Comparison of ENCODE assay signal across 29 cellular contexts in genomic region chr12:91239497-91239896, GRCh38. TPM values are rescaled to one million over a fixed set of nuclear protein-coding genes. Genes with fewer than 3 reads are reported as not detected.
DNase-seq lines count a peak whose midpoint lies in the region; ATAC-seq and TF ChIP-seq lines count a peak whose summit lies in the region.
"Had no signal": no experiment of that assay in that cellular context is flagged by ENCODE, and none has a peak within 500 bp of the region (broad histone marks: within the 10 kb centered on the region; RNA-seq: fewer than 3 reads in every experiment).

No MANE protein-coding gene starts in this region.

- H2AK5ac ChIP-seq in mesenchymal stem cell (ENCODE audit: low read length, severe bottlenecking): no peak overlapping the region

- no peak overlapping the region for H2BK12ac ChIP-seq in mesenchymal stem cell (ENCODE audit: low read length in 2 of 2)

- H3K9me3 ChIP-seq in gastroesophageal sphincter (peaks cover 0 to 4% (median 0%) of the 10 kb centered on the region in 3 donors), mesenchymal stem cell (ENCODE audit: control insufficient read depth, low read length) (no peaks in the 10 kb centered on the region), suprapubic skin (no peaks in the 10 kb centered on the region)
- H3K9me3 ChIP-seq: HAP-1, lower lobe of right lung, testis had no signal

- H4K91ac ChIP-seq in mesenchymal stem cell (ENCODE audit: low read length): no peak overlapping the region

- TF ChIP-seq EP300 in gastroesophageal sphincter (IDR thresholded peaks at IDR 0.05) (no peak), suprapubic skin (IDR thresholded peaks at IDR 0.05) (no peak)

- H2BK5ac ChIP-seq in mesenchymal stem cell (ENCODE audit: low read depth, low read length, poor library complexity, severe bottlenecking): no peak overlapping the region

- no peaks in the 10 kb centered on the region for H3K27me3 ChIP-seq in gastroesophageal sphincter
- H3K27me3 ChIP-seq in mesenchymal stem cell (ENCODE audit: control insufficient read depth in 1 of 2, insufficient read depth in 1 of 2, low read length in 2 of 2): no peaks in the 10 kb centered on the region
- no peaks in the 10 kb centered on the region for H3K27me3 ChIP-seq in suprapubic skin
- H3K27me3 ChIP-seq: dorsolateral prefrontal cortex, testis had no signal

- peak overlapping the region; percentile 72 for H3K9ac ChIP-seq in mesenchymal stem cell (ENCODE audit: low read length)

- no peak overlapping the region for H2AFZ ChIP-seq in mesenchymal stem cell (ENCODE audit: low read depth, low read length)

- peaks cover 0 to 13% (median 0%) of the 10 kb centered on the region in 3 donors for H3K4me1 ChIP-seq in gastroesophageal sphincter
- no peaks in the 10 kb centered on the region for H3K4me1 ChIP-seq in mesenchymal stem cell (ENCODE audit: control insufficient read depth, insufficient read depth, low read depth, low read length)
- H3K4me1 ChIP-seq in suprapubic skin: peaks cover 3% of the 10 kb centered on the region
- H3K4me1 ChIP-seq: HAP-1, lower lobe of right lung, testis had no signal

- H4K8ac ChIP-seq in mesenchymal stem cell (ENCODE audit: low read length): no peak overlapping the region

- H2BK15ac ChIP-seq in mesenchymal stem cell (ENCODE audit: low read depth, poor library complexity, severe bottlenecking): no peak overlapping the region

- no peak overlapping the region for H2BK120ac ChIP-seq in mesenchymal stem cell (ENCODE audit: low read depth, low read length)

- TF ChIP-seq CTCF in gastroesophageal sphincter (IDR thresholded peaks at IDR 0.05): no peak
- TF ChIP-seq CTCF in suprapubic skin (IDR thresholded peaks at IDR 0.05): no peak

- DNase-seq in amniotic epithelial cell (ENCODE audit: low read depth) (peak; percentile 29), mesenchymal stem cell (no peak), suprapubic skin (ENCODE audit: low spot score in 2 of 2) (no peak), NCI-H524 treated with DMSO at 0.1 percent for 48 hours (lab: John Stamatoyannopoulos, UW) (no peak), NCI-H2196 treated with DMSO at 0.1 percent for 48 hours (lab: John Stamatoyannopoulos, UW; ENCODE audit: unreplicated experiment) (no peak)
- DNase-seq in stimulated activated CD4-positive, alpha-beta T cell treated with anti-CD3 and anti-CD28 coated beads, Interleukin-15, amount 100 ng/mL, for 24 hours: no peak
- DNase-seq: activated CD4-positive, alpha-beta T cell treated with anti-CD3 and anti-CD28 coated beads, Interleukin-2, amount 50 U/mL, for 1 hour; activated CD8-positive, alpha-beta memory T cell treated with anti-CD3 and anti-CD28 coated beads, Interleukin-2, amount 10 ng/mL, durations not matched to agents 7 days and 5 days; activated naive CD4-positive, alpha-beta T cell treated with anti-CD3 and anti-CD28 coated beads for 36 hours; amygdala; Calu3; caudate nucleus; dorsolateral prefrontal cortex; immature natural killer cell; Kasumi-1; lower lobe of right lung; NCI-H2029; NCI-H226; NCI-H774; small intestine; stimulated activated CD4-positive, alpha-beta T cell treated with anti-CD3 and anti-CD28 coated beads, Interleukin-4, amount 100 ng/mL, for 1 hour; T-helper 9 cell; testis had no signal

- no peak overlapping the region for H3K18ac ChIP-seq in mesenchymal stem cell (ENCODE audit: low read depth in 1 of 2, low read length in 2 of 2)

- H3K4me3 ChIP-seq in gastroesophageal sphincter: no peak overlapping the region
- no peak overlapping the region for H3K4me3 ChIP-seq in mesenchymal stem cell (ENCODE audit: insufficient read depth in 1 of 2, low read depth in 1 of 2, low read length in 2 of 2)
- H3K4me3 ChIP-seq in suprapubic skin: no peak overlapping the region
- H3K4me3 ChIP-seq: dorsolateral prefrontal cortex, GM12878, HAP-1, lower lobe of right lung, testis had no signal

- no peak for TF ChIP-seq POLR2A in gastroesophageal sphincter (IDR thresholded peaks at IDR 0.05)
- TF ChIP-seq POLR2A in suprapubic skin (IDR thresholded peaks at IDR 0.05): no peak

- H3K14ac ChIP-seq in mesenchymal stem cell (ENCODE audit: low read length in 2 of 2): no peak overlapping the region

- H3K27ac ChIP-seq in gastroesophageal sphincter (peak overlapping the region in 2 of 4 donors; percentile 43 to 51), mesenchymal stem cell (ENCODE audit: low read length, poor library complexity, severe bottlenecking) (no peak overlapping the region), suprapubic skin (peak overlapping the region; percentile 71)

- peak; percentile 75 for ATAC-seq in gastroesophageal sphincter
- ATAC-seq: activated CD8-positive, alpha-beta memory T cell treated with anti-CD3 and anti-CD28 coated beads, Interleukin-2, amount 10 ng/mL, durations not matched to agents 7 days and 5 days; GM12878; stimulated activated memory B cell treated with anti-CD40 and anti-IgM and Interleukin-4, amounts not matched to agents 10 μg/mL and 1 μg/mL and 100 μg/mL, for 72 hours had no signal

- no peak overlapping the region for H3K4ac ChIP-seq in mesenchymal stem cell (ENCODE audit: low read depth in 1 of 2, low read length in 2 of 2)

- WGBS in gastroesophageal sphincter (ENCODE audit: low coverage in 1 of 2), 2 donors: 20 to 46% methylated on average over 2 of the region's 2 CpGs
- WGBS in mesenchymal stem cell: 92% methylated on average over 1 of the region's 2 CpGs
- WGBS in suprapubic skin: 54% methylated on average over 2 of the region's 2 CpGs

- no peak overlapping the region for H3K4me2 ChIP-seq in mesenchymal stem cell (ENCODE audit: low read length, poor library complexity, severe bottlenecking)

- no peaks in the 10 kb centered on the region for H3K79me1 ChIP-seq in mesenchymal stem cell (replicated peaks; ENCODE audit: low read length, poor library complexity, severe bottlenecking)

- no peaks in the 10 kb centered on the region for H3K36me3 ChIP-seq in gastroesophageal sphincter
- no peaks in the 10 kb centered on the region for H3K36me3 ChIP-seq in mesenchymal stem cell (ENCODE audit: control insufficient read depth in 1 of 2, insufficient read depth in 2 of 2, low read depth in 1 of 2, low read length in 2 of 2)
- no peaks in the 10 kb centered on the region for H3K36me3 ChIP-seq in suprapubic skin
- H3K36me3 ChIP-seq: HAP-1, lower lobe of right lung had no signal

- no peak overlapping the region for H3K23ac ChIP-seq in mesenchymal stem cell (ENCODE audit: low read length in 2 of 2)

RNA-seq across cellular contexts. Expression of gene DCN, which starts 56.9 kb away (rescaled TPM):
- total RNA-seq in gastroesophageal sphincter (1,000 to 10,000 TPM in 3 of 4 donors, 100 to 1,000 TPM in 1; 552 to 2,825 (median 1,634) TPM), suprapubic skin (100 to 1,000 TPM; 549 to 589 (median 569) TPM)
- 62.6 TPM for polyA plus RNA-seq in mesenchymal stem cell (2013, experiment 1 of 2)
- polyA plus RNA-seq in mesenchymal stem cell (2013, experiment 2 of 2): 61.6 TPM
- total RNA-seq: activated CD8-positive, alpha-beta memory T cell treated with anti-CD3 and anti-CD28 coated beads, Interleukin-2, amount 10 ng/mL, durations not matched to agents 7 days and 5 days; activated naive CD4-positive, alpha-beta T cell treated with anti-CD3 and anti-CD28 coated beads for 36 hours; Calu3; OCI-LY7 had no signal
- polyA plus RNA-seq: CD14-positive monocyte, immature natural killer cell had no signal
